In genomic region chr2:191038241-191038725, GRCh38 we compare ENCODE assay signal across 1 cellular context.
TF ChIP-seq lines count a peak whose summit lies in the region.

No MANE protein-coding gene starts in this region.

TF ChIP-seq in GM23338, 12 proteins besides CTCF, POLR2A, EP300 and RAD21 (continued from another document):
- TF ChIP-seq ZNF114 (CRISPR knock-in tag; IDR thresholded peaks at IDR 0.05), result no peak
- TF ChIP-seq EZH2phosphoT487 (IDR thresholded peaks at IDR 0.05; ENCODE audit: unreplicated experiment), result no peak
- TF ChIP-seq CREB1 (CRISPR knock-in tag; IDR thresholded peaks at IDR 0.05; ENCODE audit: low read depth), result no peak
- TF ChIP-seq JUNB (IDR thresholded peaks at IDR 0.05; ENCODE audit: unreplicated experiment), result no peak
- TF ChIP-seq EZH2 (IDR thresholded peaks at IDR 0.05; ENCODE audit: low read depth, unreplicated experiment), result no peak
- no peak for TF ChIP-seq ETS1 (IDR thresholded peaks at IDR 0.05)
- TF ChIP-seq POLR2AphosphoS5 (IDR thresholded peaks at IDR 0.05; ENCODE audit: low read depth), result no peak
